ENCODE assay signal across 8 cellular contexts in the genomic region with DNA sequence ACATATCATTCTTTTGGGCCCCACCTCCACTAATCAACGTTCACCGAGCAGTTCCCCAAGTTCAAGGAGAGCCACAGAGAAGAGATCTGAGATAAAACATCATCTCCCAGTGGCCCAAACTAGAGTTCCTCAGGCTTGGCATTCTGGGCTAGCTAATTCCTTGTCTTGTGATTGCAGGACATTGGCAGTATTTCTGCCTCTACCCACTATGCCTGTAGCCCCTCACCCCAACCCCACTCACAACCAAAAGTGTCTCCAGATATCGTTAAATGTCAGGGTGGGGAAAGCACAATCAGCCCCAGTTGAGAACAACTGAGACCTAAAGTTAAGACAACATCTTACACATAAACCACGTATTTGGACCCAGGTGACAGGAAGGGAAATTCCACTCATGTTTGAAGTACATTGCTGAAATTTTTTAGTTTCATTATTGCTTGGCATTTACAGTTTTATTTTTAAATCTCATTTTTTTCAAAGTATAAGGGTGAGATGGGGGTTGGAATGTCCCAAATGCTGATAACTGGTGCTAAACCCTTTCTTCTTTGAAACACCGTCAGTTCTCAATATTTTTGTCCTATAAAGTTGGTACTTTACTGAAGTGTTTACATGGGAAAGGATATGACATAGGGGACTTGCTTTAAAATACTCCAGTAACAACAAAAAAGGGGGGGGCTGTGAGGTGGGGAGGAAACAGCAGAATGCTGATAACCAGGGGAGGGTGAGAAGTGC. TPM values are rescaled to one million over a fixed set of nuclear protein-coding genes. Genes with fewer than 3 reads are reported as not detected.
DNase-seq lines count a peak whose midpoint lies in the region; ATAC-seq and TF ChIP-seq lines count a peak whose summit lies in the region.

No MANE protein-coding gene starts in this region.

- in situ Hi-C loops in IMR-90 (cut with MboI; ENCODE audit: low sequenced_read_pairs), result no loop called here

- peak overlapping the region; percentile 96 for H2BK120ac ChIP-seq in IMR-90 (ENCODE audit: low read depth, low read length)
- no peak overlapping the region for H2BK120ac ChIP-seq in mesendoderm (ENCODE audit: low read depth, low read length)

- H3K79me1 ChIP-seq in IMR-90 (ENCODE audit: low read depth in 1 of 2, low read length in 2 of 2), result peaks cover 12 to 67% of the 10 kb centered on the region in 2 experiments
- H3K79me1 ChIP-seq in mesendoderm (ENCODE audit: low read length), result peaks cover 15% of the 10 kb centered on the region

- peak overlapping the region; percentile 95 for H3K14ac ChIP-seq in IMR-90 (replicated peaks; ENCODE audit: low read depth, low read length)

- H3K27ac ChIP-seq in CD4-positive, alpha-beta T cell (ENCODE audit: low read depth, low read length), result peak overlapping the region; percentile 95
- H3K27ac ChIP-seq in IMR-90 (ENCODE audit: insufficient read depth, low read length) (peak overlapping the region; percentile 92), foreskin keratinocyte (peak overlapping the region; percentile 94), mesendoderm (ENCODE audit: low read depth, low read length) (no peak overlapping the region)

- no peak for TF ChIP-seq POLR2A in IMR-90 (IDR thresholded peaks at IDR 0.05; ENCODE audit: low read depth, low read length)

- TF ChIP-seq CTCF in CD4-positive, alpha-beta T cell (IDR thresholded peaks at IDR 0.05), result no peak
- TF ChIP-seq CTCF in IMR-90 (conservative IDR thresholded peaks at IDR 0.05; ENCODE audit: low read depth, low read length), result no peak
- TF ChIP-seq CTCF in foreskin keratinocyte (conservative IDR thresholded peaks at IDR 0.05), result no peak

- H3K4me3 ChIP-seq in IMR-90 (ENCODE audit: insufficient read depth, low read depth, low read length), result peak overlapping the region; percentile 28; the same call in 1 of the 2 replicates
- peak overlapping the region; percentile 61 for H3K4me3 ChIP-seq in skeletal muscle satellite cell (ENCODE audit: low read length)
- no peak overlapping the region for H3K4me3 ChIP-seq in mesendoderm (ENCODE audit: low read length)

- peaks cover 27% of the 10 kb centered on the region for H3K4me1 ChIP-seq in IMR-90 (ENCODE audit: control insufficient read depth, insufficient read depth, low read length)
- peaks cover 39% of the 10 kb centered on the region for H3K4me1 ChIP-seq in foreskin keratinocyte
- H3K4me1 ChIP-seq in skeletal muscle satellite cell (ENCODE audit: control insufficient read depth, insufficient read depth, low read length), result peaks cover 39% of the 10 kb centered on the region
- peaks cover 2% of the 10 kb centered on the region for H3K4me1 ChIP-seq in mesendoderm (ENCODE audit: control insufficient read depth, low read depth, low read length)

- BruUV-seq in IMR-90 (replicated peaks; lab: Mats Ljungman, UMichigan), result no TSS peak

- H2AK9ac ChIP-seq in IMR-90 (replicated peaks; ENCODE audit: low read depth, low read length, poor library complexity), result peak overlapping the region; percentile 94

- H3K4me2 ChIP-seq in IMR-90 (ENCODE audit: low read depth, low read length), result peak overlapping the region; percentile 84
- H3K4me2 ChIP-seq in skeletal muscle satellite cell (ENCODE audit: low read length), result peak overlapping the region; percentile 87
- no peak overlapping the region for H3K4me2 ChIP-seq in mesendoderm (ENCODE audit: low read length)

- H3K27ac Mint-ChIP-seq in CD4-positive, alpha-beta T cell, result peak overlapping the region; percentile 94

- peak; percentile 80 for ATAC-seq in CD4-positive, alpha-beta T cell (ENCODE audit: poor library complexity)
- peak; percentile 62 for ATAC-seq in GM19452 (IDR thresholded peaks at IDR 0.05; ENCODE audit: unreplicated experiment)
- peak; percentile 43 for ATAC-seq in IMR-90 (ENCODE audit: low read depth)
- ATAC-seq in foreskin keratinocyte, result peak; percentile 42

- WGBS in IMR-90 (ENCODE audit: extremely low coverage in 2 of 2, insufficient read length in 1 of 2), 2 experiments, result no CpG with 5 or more reads among the region's 5 CpGs
- no CpG with 5 or more reads among the region's 5 CpGs for WGBS in mesendoderm (ENCODE audit: extremely low coverage, insufficient coverage, low lambda C conversion rate)

- no peak for TF ChIP-seq RAD21 in IMR-90 (IDR thresholded peaks at IDR 0.05; ENCODE audit: low read length)

- H3K9ac ChIP-seq in IMR-90 (ENCODE audit: low read depth, low read length) (peak overlapping the region; percentile 56), skeletal muscle satellite cell (ENCODE audit: low read depth, low read length) (peak overlapping the region; percentile 75), mesendoderm (ENCODE audit: low read length) (no peak overlapping the region)

- H2AFZ ChIP-seq in IMR-90 (replicated peaks; ENCODE audit: low read length, poor library complexity), result peak overlapping the region; percentile 63

- H2BK20ac ChIP-seq in IMR-90 (ENCODE audit: low read depth, low read length), result peak overlapping the region; percentile 91

- H3K27me3 ChIP-seq in CD4-positive, alpha-beta T cell (ENCODE audit: control insufficient read depth, insufficient read depth, low read length), result no peaks in the 10 kb centered on the region
- H3K27me3 ChIP-seq in IMR-90 (ENCODE audit: control insufficient read depth, insufficient read depth, low read length) (no peaks in the 10 kb centered on the region), foreskin keratinocyte (no peaks in the 10 kb centered on the region), skeletal muscle satellite cell (ENCODE audit: control insufficient read depth, insufficient read depth, low read length) (no peaks in the 10 kb centered on the region), mesendoderm (ENCODE audit: insufficient read depth, low read length, poor library complexity) (no peaks in the 10 kb centered on the region)

- H4K91ac ChIP-seq in IMR-90 (ENCODE audit: insufficient read depth, low read depth, low read length), result peak overlapping the region; percentile 92

- POLR2A ChIA-PET in CD4-positive, alpha-beta T cell (lab: Charles Lee), result interaction anchor here (1.0 to 8.1 kb wide), 3 partner anchors 9 to 41 kb away, joined by 3 to 163 read pairs (median 50); a partner anchor contains a TSS
- POLR2A ChIA-PET in IMR-90 (lab: Charles Lee; ENCODE audit: unreplicated experiment), result no interaction called here

- H2BK15ac ChIP-seq in IMR-90 (ENCODE audit: low read depth, low read length) (peak overlapping the region; percentile 89), mesendoderm (replicated peaks; ENCODE audit: low read depth) (no peak overlapping the region)

- H3K36me3 Mint-ChIP-seq in CD4-positive, alpha-beta T cell (ENCODE audit: low read depth), result peaks cover 40% of the 10 kb centered on the region

- H3K9me1 ChIP-seq in IMR-90 (ENCODE audit: insufficient read depth, low read length), result peaks cover 11% of the 10 kb centered on the region

- H2AK5ac ChIP-seq in IMR-90 (ENCODE audit: low read depth, low read length), result peak overlapping the region; percentile 93
- H2AK5ac ChIP-seq in mesendoderm (ENCODE audit: low read length), result no peak overlapping the region

- dilution Hi-C loops in IMR-90 (cut with HindIII; ENCODE audit: low sequenced_read_pairs, unreplicated experiment), result no loop called here

- intact Hi-C loops in CD4-positive, alpha-beta T cell (cut with DNase I, micrococcal nuclease), result loop anchor here (1.0 to 10.0 kb wide), 6 partner anchors 13 to 291 kb away; a partner anchor contains a TSS
- intact Hi-C loops in IMR-90 (cut with micrococcal nuclease), result no loop called here

- DNase-seq in CD4-positive, alpha-beta T cell, result peak in 6 of 10 experiments; percentile 19 to 53 (median 26)
- DNase-seq in IMR-90 (peak; percentile 45), foreskin keratinocyte (peak in 1 of 2 donors; percentile 51), mesendoderm (no peak), NCI-H1436 (lab: John Stamatoyannopoulos, UW) (no peak)
- peak; percentile 48 for DNase-seq in activated T-cell treated with anti-CD3 and anti-CD28 coated beads, Interleukin-2, amount 50 U/mL, for 1 hour

- H3K23ac ChIP-seq in IMR-90 (ENCODE audit: low read depth, low read length) (peak overlapping the region; percentile 97), mesendoderm (ENCODE audit: low read length) (no peak overlapping the region)

- CTCF ChIA-PET in CD4-positive, alpha-beta T cell (lab: Charles Lee), result interaction anchor here (0.8 to 4.0 kb wide), 3 partner anchors 14 to 16 kb away, joined by 3 to 37 read pairs (median 31); a partner anchor contains a TSS
- CTCF ChIA-PET in IMR-90 (lab: Yijun Ruan, JAX), result no interaction called here

- peaks cover 29% of the 10 kb centered on the region for H3K79me2 ChIP-seq in mesendoderm (ENCODE audit: control insufficient read depth, insufficient read depth, low read length)

- no peaks in the 10 kb centered on the region for H3K9me3 ChIP-seq in CD4-positive, alpha-beta T cell (ENCODE audit: control insufficient read depth, low read length)
- H3K9me3 ChIP-seq in IMR-90 (ENCODE audit: control insufficient read depth, insufficient read depth, low read length) (no peaks in the 10 kb centered on the region), skeletal muscle satellite cell (replicated peaks; ENCODE audit: low read length) (no peaks in the 10 kb centered on the region)

- H3K4ac ChIP-seq in IMR-90 (ENCODE audit: low read depth, low read length) (peak overlapping the region; percentile 99), mesendoderm (ENCODE audit: low read depth, low read length) (no peak overlapping the region)

- peak overlapping the region; percentile 88 for H3K56ac ChIP-seq in IMR-90 (ENCODE audit: extremely low read depth, insufficient read depth, low read length)
- no peak overlapping the region for H3K56ac ChIP-seq in mesendoderm (ENCODE audit: low read length)

- H3K9me3 Mint-ChIP-seq in CD4-positive, alpha-beta T cell, result no peaks in the 10 kb centered on the region

- H3K36me3 ChIP-seq in IMR-90 (ENCODE audit: control insufficient read depth, insufficient read depth, low read length) (0 out of 2 replicates have a peak, but pooled peaks cover 1% of the 10 kb centered on the region), skeletal muscle satellite cell (ENCODE audit: insufficient read depth, low read length) (peaks cover 12% of the 10 kb centered on the region), mesendoderm (ENCODE audit: control insufficient read depth, insufficient read depth, low read length) (no peaks in the 10 kb centered on the region)

- peak overlapping the region; percentile 97 for H3K18ac ChIP-seq in IMR-90 (ENCODE audit: low read depth, low read length)
- H3K18ac ChIP-seq in mesendoderm (ENCODE audit: low read length), result no peak overlapping the region

- no peaks in the 10 kb centered on the region for H3K27me3 Mint-ChIP-seq in CD4-positive, alpha-beta T cell

- H4K8ac ChIP-seq in IMR-90 (ENCODE audit: low read depth in 2 of 2, low read length in 2 of 2) (peak overlapping the region; percentile 30 to 95; a peak in 3 of 4 replicates), mesendoderm (ENCODE audit: low read depth, low read length) (no peak overlapping the region)

- H4K20me1 ChIP-seq in IMR-90 (ENCODE audit: insufficient read depth, low read length), result peaks cover 17% of the 10 kb centered on the region

- peak overlapping the region; percentile 76 for H3K4me3 Mint-ChIP-seq in CD4-positive, alpha-beta T cell

- H4K5ac ChIP-seq in IMR-90 (ENCODE audit: low read depth, low read length) (peak overlapping the region; percentile 95), mesendoderm (ENCODE audit: low read length) (no peak overlapping the region)

- H2BK5ac ChIP-seq in IMR-90 (ENCODE audit: low read depth, low read length, poor library complexity, severe bottlenecking) (peak overlapping the region; percentile 99), mesendoderm (ENCODE audit: low read length) (no peak overlapping the region)

- H3K4me1 Mint-ChIP-seq in CD4-positive, alpha-beta T cell (ENCODE audit: low read depth), result peaks cover 63% of the 10 kb centered on the region

RNA-seq across cellular contexts. Expression of a gene that starts 13.6 kb away (rescaled TPM):
- 100 to 1,000 TPM; 131 to 143 TPM for total RNA-seq in CD4-positive, alpha-beta T cell
- total RNA-seq in IMR-90 (2012; rRNA removed), result 22.2 and 33.3 TPM in 2 replicates
- polyA plus RNA-seq in IMR-90 (2012; rRNA removed), result 48.3 and 53.9 TPM in 2 replicates
- polyA plus RNA-seq in IMR-90 (2012; cell fraction: cytosol; rRNA removed), result 11.5 and 30.5 TPM in 2 replicates
- polyA plus RNA-seq in IMR-90 (2012; cell fraction: nucleus; rRNA removed; ENCODE audit: low replicate concordance), result 11.4 and 92.1 TPM in 2 replicates
- total RNA-seq in foreskin keratinocyte, result 49.6 and 50.8 TPM in 2 replicates
- 26.4 and 27.3 TPM in 2 replicates for polyA plus RNA-seq in foreskin keratinocyte
- 25.9 and 26.9 TPM in 2 replicates for total RNA-seq in skeletal muscle satellite cell (2012; rRNA removed)
- polyA plus RNA-seq in mesendoderm (2013, experiment 1 of 2), result 37.5 TPM
- polyA plus RNA-seq in mesendoderm (2013, experiment 2 of 2), result 36.2 TPM

RNA-seq across cellular contexts. Expression of a gene that starts 40.8 kb away (rescaled TPM):
- 100 to 1,000 TPM; 111 to 112 TPM for total RNA-seq in CD4-positive, alpha-beta T cell
- total RNA-seq in IMR-90 (2012; rRNA removed) (23.9 and 25.3 TPM in 2 replicates), foreskin keratinocyte (38.9 and 41.5 TPM in 2 replicates)
- polyA plus RNA-seq in IMR-90 (2012; rRNA removed) (42.9 and 50.0 TPM in 2 replicates), foreskin keratinocyte (34.4 and 39.5 TPM in 2 replicates)
- 37.8 and 42.7 TPM in 2 replicates for polyA plus RNA-seq in IMR-90 (2012; cell fraction: cytosol; rRNA removed)
- polyA plus RNA-seq in IMR-90 (2012; cell fraction: nucleus; rRNA removed; ENCODE audit: low replicate concordance), result 42.1 and 47.2 TPM in 2 replicates
- 25.6 and 32.4 TPM in 2 replicates for total RNA-seq in skeletal muscle satellite cell (2012; rRNA removed)
- polyA plus RNA-seq in mesendoderm (2013, experiment 1 of 2), result 12.0 TPM
- 13.0 TPM for polyA plus RNA-seq in mesendoderm (2013, experiment 2 of 2)

Comparison
In these comparisons a context has a peak if more than half of its experiments do, and no peak if none do; other contexts are left out.
1. DNase-seq: peak in CD4-positive, alpha-beta T cell (6 of 10), IMR-90 (single experiment) and activated T-cell treated with anti-CD3 and anti-CD28 coated beads, Interleukin-2, amount 50 U/mL, for 1 hour (single experiment); none in mesendoderm (single experiment) and NCI-H1436 (single experiment).
2. Peak in every context shown above with its lines, with median percentiles within 50 percentile points of each other: ATAC-seq.